Comparison of ENCODE assay signal across 8 cellular contexts in the genomic region with DNA sequence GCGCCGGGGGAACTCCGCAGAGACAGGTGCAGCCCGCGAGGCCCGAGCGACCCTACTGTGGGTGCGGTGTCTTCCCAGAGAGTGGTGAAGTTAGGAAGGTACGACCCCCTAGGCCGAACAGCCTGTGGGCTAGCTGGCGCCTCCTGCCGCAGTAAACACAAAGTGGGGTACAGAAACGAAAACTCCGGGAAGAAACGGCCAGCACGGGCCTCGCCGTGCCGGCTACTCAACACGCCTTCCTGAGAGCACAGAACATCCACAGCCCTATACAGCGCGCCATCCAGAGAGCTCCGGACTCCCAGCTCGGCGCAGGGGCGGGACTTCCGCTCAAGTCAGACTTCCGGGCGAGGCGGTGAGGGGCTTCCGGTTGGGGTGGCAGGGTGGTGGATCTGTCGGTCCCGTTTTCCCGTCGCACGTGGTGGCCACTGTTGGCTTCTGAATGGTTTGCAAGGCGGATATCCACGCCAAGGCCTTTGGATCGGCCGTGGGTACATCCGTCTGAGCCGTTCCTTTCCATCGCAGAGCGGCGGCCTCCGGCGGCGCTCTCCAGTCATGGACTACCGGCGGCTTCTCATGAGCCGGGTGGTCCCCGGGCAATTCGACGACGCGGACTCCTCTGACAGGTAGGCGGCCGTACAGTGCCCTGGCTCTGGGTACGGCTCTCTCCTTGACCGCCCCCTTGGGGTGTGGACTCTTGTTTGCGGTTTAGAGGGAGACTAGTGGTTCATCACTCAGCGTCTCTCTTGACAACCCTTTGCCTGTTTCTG. TPM values are rescaled to one million over a fixed set of nuclear protein-coding genes. Genes with fewer than 3 reads are reported as not detected.
DNase-seq lines count a peak whose midpoint lies in the region; ATAC-seq and TF ChIP-seq lines count a peak whose summit lies in the region.

A gene (minus strand): TSS at position 292 of the 767 bp plus-strand sequence. CDS start 2,569 bp downstream, outside the sequence.
A gene (plus strand): TSS at position 358 of the 767 bp plus-strand sequence. CDS start 195 bp downstream, at position 553.

- peak within 1 kb of the TSS; percentile 98 for H3K27ac Mint-ChIP-seq in activated naive CD4-positive, alpha-beta T cell treated with anti-CD3 and anti-CD28 coated beads, Interleukin-2, amount 50 U/mL, for 72 hours
- H3K27ac Mint-ChIP-seq in glutamatergic neuron (ENCODE audit: unreplicated experiment), result peak within 1 kb of the TSS; percentile 81

- H3K9me3 ChIP-seq in SK-N-MC (ENCODE audit: low read depth, low read length) (no peaks in the 10 kb centered on the region), osteoblast (ENCODE audit: low read depth, low read length) (no peaks in the 10 kb centered on the region), thoracic aorta (no peaks in the 10 kb centered on the region)

- H3K27me3 ChIP-seq in osteoblast (ENCODE audit: insufficient read depth, low read length), result no peaks in the 10 kb centered on the region
- no peaks in the 10 kb centered on the region for H3K27me3 ChIP-seq in thoracic aorta (replicated peaks; ENCODE audit: insufficient read depth)

- DNase-seq in GM10248 (ENCODE audit: extremely low spot score), result peak; percentile 95
- DNase-seq in NCI-H1048 (lab: John Stamatoyannopoulos, UW), result peak; percentile 92
- peak; percentile 67 for DNase-seq in SK-N-MC (ENCODE audit: low read depth, low spot score)
- DNase-seq in activated naive CD4-positive, alpha-beta T cell treated with anti-CD3 and anti-CD28 coated beads, Interleukin-2, amount 50 U/mL, for 72 hours (ENCODE audit: low spot score in 2 of 2), result peak; percentile 94 to 95
- DNase-seq in glutamatergic neuron, result peak; percentile 97
- DNase-seq in osteoblast (ENCODE audit: insufficient read length, low spot score, missing footprints), result peak; percentile 97
- DNase-seq in thoracic aorta (ENCODE audit: low spot score), result peak; percentile 93

- H3K36me3 ChIP-seq in SK-N-MC (ENCODE audit: insufficient read depth, low read length) (peaks cover 25% of the 10 kb centered on the region), osteoblast (ENCODE audit: insufficient read depth, low read length) (peaks cover 9% of the 10 kb centered on the region), thoracic aorta (peaks cover 8% of the 10 kb centered on the region)

- H3K79me2 ChIP-seq in osteoblast (ENCODE audit: insufficient read depth, low read length), result peaks cover 39% of the 10 kb centered on the region

- H3K4me3 ChIP-seq in SK-N-MC, result peak within 1 kb of the TSS; percentile 92
- H3K4me3 ChIP-seq in osteoblast (ENCODE audit: insufficient read depth, low read length), result peak within 1 kb of the TSS; percentile 79
- H3K4me3 ChIP-seq in thoracic aorta, result peak within 1 kb of the TSS; percentile 87

- peak; percentile 97 for ATAC-seq in HG02588 (IDR thresholded peaks at IDR 0.05; ENCODE audit: unreplicated experiment)
- peak; percentile 95 to 98 for ATAC-seq in activated naive CD4-positive, alpha-beta T cell treated with anti-CD3 and anti-CD28 coated beads, Interleukin-2, amount 50 U/mL, for 72 hours
- ATAC-seq in thoracic aorta (ENCODE audit: insufficient number of reproducible peaks, low FRiP score, low read depth), result peak; percentile 92

- peak within 1 kb of the TSS; percentile 83 for H3K27ac ChIP-seq in SK-N-MC
- peak within 1 kb of the TSS; percentile 71 for H3K27ac ChIP-seq in osteoblast (ENCODE audit: low read depth, low read length)
- H3K27ac ChIP-seq in thoracic aorta, result peak within 1 kb of the TSS; percentile 75 to 86

- TF ChIP-seq CTCF in GM10248 (IDR thresholded peaks at IDR 0.05; ENCODE audit: control extremely low read depth, extremely low read depth, low read depth, missing control alignments) (no peak), glutamatergic neuron (IDR thresholded peaks at IDR 0.05; ENCODE audit: partially characterized antibody, unreplicated experiment) (peak; percentile 18), osteoblast (IDR thresholded peaks at IDR 0.05; ENCODE audit: extremely low read depth, low read depth, low read length) (no peak), thoracic aorta (IDR thresholded peaks at IDR 0.05) (no peak)

- no peaks in the 10 kb centered on the region for H4K20me1 ChIP-seq in osteoblast (ENCODE audit: insufficient read depth, low read length)

- H3K4me1 ChIP-seq in osteoblast (ENCODE audit: insufficient read depth, low read length) (peaks cover 24% of the 10 kb centered on the region), thoracic aorta (ENCODE audit: control insufficient read depth in 1 of 2, low read depth in 2 of 2) (peaks cover 12 to 26% of the 10 kb centered on the region in 2 donors)

- H3K9ac ChIP-seq in SK-N-MC (ENCODE audit: insufficient read length), result peak within 1 kb of the TSS; percentile 93

- H3K4me2 ChIP-seq in osteoblast (ENCODE audit: insufficient read depth, low read length), result peak within 1 kb of the TSS; percentile 90

- peaks cover 12 to 34% of the 10 kb centered on the region in 2 donors for H3K36me3 Mint-ChIP-seq in activated naive CD4-positive, alpha-beta T cell treated with anti-CD3 and anti-CD28 coated beads, Interleukin-2, amount 50 U/mL, for 72 hours
- H3K36me3 Mint-ChIP-seq in glutamatergic neuron (ENCODE audit: unreplicated experiment), result no peaks in the 10 kb centered on the region

- H3K9me3 Mint-ChIP-seq in activated naive CD4-positive, alpha-beta T cell treated with anti-CD3 and anti-CD28 coated beads, Interleukin-2, amount 50 U/mL, for 72 hours, result no peaks in the 10 kb centered on the region
- no peaks in the 10 kb centered on the region for H3K9me3 Mint-ChIP-seq in glutamatergic neuron (ENCODE audit: unreplicated experiment)

- no peaks in the 10 kb centered on the region for H3K27me3 Mint-ChIP-seq in glutamatergic neuron (ENCODE audit: unreplicated experiment)

- H3K4me1 Mint-ChIP-seq in glutamatergic neuron (ENCODE audit: low read depth, unreplicated experiment), result peaks cover 13% of the 10 kb centered on the region

- CTCF ChIA-PET in GM10248 (lab: Yijun Ruan, JAX), result interaction anchor here (1.2 to 6.1 kb wide), 5 partner anchors 74 to 713 kb away, joined by 4 to 25 read pairs (median 6); no protein-coding TSS in a partner anchor

- peak within 1 kb of the TSS; percentile 96 for H3K4me3 Mint-ChIP-seq in glutamatergic neuron (ENCODE audit: unreplicated experiment)

- POLR2A ChIA-PET in GM10248 (lab: Yijun Ruan, JAX), result interaction anchor here (0.7 kb wide), 1 partner anchor 77 kb away, joined by 3 read pairs; a partner anchor contains a TSS

- H2AFZ ChIP-seq in osteoblast (ENCODE audit: low read length), result peak within 1 kb of the TSS; percentile 85

RNA-seq across cellular contexts. Expression of the first gene that starts in this region (rescaled TPM):
- under 1 TPM in 1 of 2 donors, not detected in 1; 0.30 TPM for total RNA-seq in activated naive CD4-positive, alpha-beta T cell treated with anti-CD3 and anti-CD28 coated beads, Interleukin-2, amount 50 U/mL, for 72 hours
- total RNA-seq in glutamatergic neuron (ENCODE audit: unreplicated experiment) (not detected), osteoblast (under 0.01 TPM in 2 replicates), thoracic aorta (not detected)

RNA-seq across cellular contexts. Expression of the second gene that starts in this region (rescaled TPM):
- 10 to 100 TPM; 35.8 to 36.5 TPM for total RNA-seq in activated naive CD4-positive, alpha-beta T cell treated with anti-CD3 and anti-CD28 coated beads, Interleukin-2, amount 50 U/mL, for 72 hours
- total RNA-seq in glutamatergic neuron (ENCODE audit: unreplicated experiment) (24.9 TPM), osteoblast (13.8 and 14.1 TPM in 2 replicates), thoracic aorta (10 to 100 TPM; 12.6 to 25.5 TPM)

Comparison
In these comparisons a context has a peak if more than half of its experiments do, and no peak if none do; other contexts are left out.
1. Peak in every context shown above with its lines: DNase-seq, ATAC-seq, H3K4me3 ChIP-seq and H3K27ac ChIP-seq.